8 cellular contexts compared by ENCODE assay signal in the genomic region with DNA sequence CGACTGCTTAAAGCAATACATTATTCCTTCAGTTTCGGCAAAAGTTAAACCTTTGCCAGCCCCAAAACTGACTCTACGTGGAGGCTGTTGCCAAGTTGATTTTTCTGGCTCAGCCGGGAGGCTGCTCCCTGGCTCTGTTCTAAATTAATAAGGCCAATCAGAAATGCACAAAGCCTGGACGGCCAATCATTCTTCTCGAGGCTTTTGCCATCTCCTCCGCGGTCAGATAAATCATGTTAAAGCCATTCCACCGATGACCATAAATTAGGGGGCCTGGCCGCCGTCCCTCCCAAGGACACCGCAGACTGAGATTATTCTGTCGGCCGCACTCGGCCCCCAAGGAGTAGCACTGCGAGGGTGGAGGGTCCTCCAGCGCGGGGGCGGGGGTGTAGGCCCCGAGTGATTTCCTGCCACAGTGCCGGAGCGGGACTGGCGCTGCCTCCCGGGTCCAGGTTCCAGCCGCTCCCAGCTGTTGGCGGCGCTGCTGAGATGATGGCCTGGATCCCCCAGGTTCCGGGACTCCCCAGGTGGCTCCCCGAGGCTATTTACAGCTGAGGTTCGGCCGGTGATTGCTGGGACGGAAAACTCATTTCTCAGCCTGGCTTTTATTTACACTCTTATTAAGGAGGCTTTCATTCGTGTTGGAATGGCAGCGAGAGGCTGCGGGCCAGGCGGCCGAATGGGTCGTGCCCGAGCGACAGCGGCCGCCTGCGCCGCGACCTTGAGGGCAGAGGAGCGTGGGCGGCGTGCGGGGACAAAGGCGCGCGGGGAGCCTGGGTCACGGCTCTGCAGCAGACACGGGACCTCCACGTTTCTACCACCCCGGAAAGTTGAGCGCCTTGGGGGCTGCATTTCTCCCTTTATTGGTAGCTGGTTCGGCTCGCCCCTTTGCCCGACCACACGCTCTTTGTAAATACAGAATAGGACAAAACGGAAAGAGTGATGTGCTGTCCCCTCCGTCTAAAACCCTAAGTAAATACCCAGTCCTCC.
DNase-seq lines count a peak whose midpoint lies in the region; ATAC-seq and TF ChIP-seq lines count a peak whose summit lies in the region.

No MANE protein-coding gene starts in this region.

- ATAC-seq in foreskin keratinocyte = peak; percentile 83
- ATAC-seq in naive B cell (ENCODE audit: low read depth in 2 of 2) = peak; percentile 69 to 75

- peak; percentile 55 for TF ChIP-seq CTCF in GM06990 (IDR thresholded peaks at IDR 0.05; ENCODE audit: insufficient read depth, low read length, poor library complexity, severe bottlenecking)
- peak; percentile 63 for TF ChIP-seq CTCF in foreskin keratinocyte (conservative IDR thresholded peaks at IDR 0.05)

- CTCF ChIA-PET in activated naive CD4-positive, alpha-beta T cell treated with anti-CD3 and anti-CD28 coated beads, Interleukin-2, amount 10 ng/mL, durations not matched to agents 7 days and 5 days (lab: Charles Lee) = interaction anchor here (0.9 kb wide), 1 partner anchor 9 kb away, joined by 3 read pairs; no protein-coding TSS in a partner anchor

- no peaks in the 10 kb centered on the region for H3K9me3 Mint-ChIP-seq in activated naive CD4-positive, alpha-beta T cell treated with anti-CD3 and anti-CD28 coated beads, Interleukin-2, amount 10 ng/mL, durations not matched to agents 7 days and 5 days
- H3K9me3 Mint-ChIP-seq in naive B cell = peaks cover 0 to 7% (median 0%) of the 10 kb centered on the region in 7 donors

- peaks cover 74% of the 10 kb centered on the region for H3K27me3 Mint-ChIP-seq in activated naive CD4-positive, alpha-beta T cell treated with anti-CD3 and anti-CD28 coated beads, Interleukin-2, amount 10 ng/mL, durations not matched to agents 7 days and 5 days
- H3K27me3 Mint-ChIP-seq in naive B cell = peaks cover 68 to 75% (median 71%) of the 10 kb centered on the region in 3 donors

- H3K4me1 Mint-ChIP-seq in activated naive CD4-positive, alpha-beta T cell treated with anti-CD3 and anti-CD28 coated beads, Interleukin-2, amount 10 ng/mL, durations not matched to agents 7 days and 5 days = peaks cover 10% of the 10 kb centered on the region
- H3K4me1 Mint-ChIP-seq in naive B cell = peaks cover 13 to 24% (median 16%) of the 10 kb centered on the region in 3 donors

- peak overlapping the region; percentile 61 for H3K4me3 Mint-ChIP-seq in activated naive CD4-positive, alpha-beta T cell treated with anti-CD3 and anti-CD28 coated beads, Interleukin-2, amount 10 ng/mL, durations not matched to agents 7 days and 5 days
- H3K4me3 Mint-ChIP-seq in naive B cell = peak overlapping the region; percentile 83 to 93 (median 89)

- H3K27ac ChIP-seq in foreskin keratinocyte = no peak overlapping the region
- peak overlapping the region; percentile 72 for H3K27ac ChIP-seq in urinary bladder (ENCODE audit: low read depth)

- peaks cover 6% of the 10 kb centered on the region for H3K4me1 ChIP-seq in foreskin keratinocyte
- H3K4me1 ChIP-seq in urinary bladder (ENCODE audit: insufficient read depth) = no peaks in the 10 kb centered on the region

- H3K27ac Mint-ChIP-seq in activated naive CD4-positive, alpha-beta T cell treated with anti-CD3 and anti-CD28 coated beads, Interleukin-2, amount 10 ng/mL, durations not matched to agents 7 days and 5 days = no peak overlapping the region
- H3K27ac Mint-ChIP-seq in naive B cell = peak overlapping the region in 2 of 6 donors; percentile 45 to 89

- peak; percentile 47 for DNase-seq in GM06990 (ENCODE audit: extremely low read depth, insufficient read length)
- DNase-seq in HCEC 1CT = peak; percentile 77
- peak; percentile 78 for DNase-seq in NCI-H226
- DNase-seq in activated naive CD4-positive, alpha-beta T cell treated with anti-CD3 and anti-CD28 coated beads, Interleukin-2, amount 10 ng/mL, durations not matched to agents 7 days and 5 days = peak; percentile 38
- DNase-seq in foreskin keratinocyte = peak; percentile 28 to 54
- DNase-seq in naive B cell = peak; percentile 20
- no peak for DNase-seq in central memory CD4-positive, alpha-beta T cell

- H3K27me3 ChIP-seq in GM06990 (replicated peaks; ENCODE audit: control insufficient read depth, insufficient read depth, low read length) (no peaks in the 10 kb centered on the region), foreskin keratinocyte (no peaks in the 10 kb centered on the region)

- WGBS in urinary bladder = under 1% methylated on average over 63 of the region's 63 CpGs

- no peaks in the 10 kb centered on the region for H3K36me3 Mint-ChIP-seq in activated naive CD4-positive, alpha-beta T cell treated with anti-CD3 and anti-CD28 coated beads, Interleukin-2, amount 10 ng/mL, durations not matched to agents 7 days and 5 days
- H3K36me3 Mint-ChIP-seq in naive B cell = peaks cover 4 to 9% of the 10 kb centered on the region in 2 donors

- no peaks in the 10 kb centered on the region for H3K36me3 ChIP-seq in GM06990 (ENCODE audit: control insufficient read depth, insufficient read depth, low read length)
- H3K36me3 ChIP-seq in urinary bladder (ENCODE audit: insufficient read depth) = no peaks in the 10 kb centered on the region

- H3K4me3 ChIP-seq in GM06990 (replicated peaks; ENCODE audit: low read depth, low read length) (peak overlapping the region; percentile 58), urinary bladder (ENCODE audit: low read depth, low read length) (peak overlapping the region; percentile 53)
